In the genomic region with DNA sequence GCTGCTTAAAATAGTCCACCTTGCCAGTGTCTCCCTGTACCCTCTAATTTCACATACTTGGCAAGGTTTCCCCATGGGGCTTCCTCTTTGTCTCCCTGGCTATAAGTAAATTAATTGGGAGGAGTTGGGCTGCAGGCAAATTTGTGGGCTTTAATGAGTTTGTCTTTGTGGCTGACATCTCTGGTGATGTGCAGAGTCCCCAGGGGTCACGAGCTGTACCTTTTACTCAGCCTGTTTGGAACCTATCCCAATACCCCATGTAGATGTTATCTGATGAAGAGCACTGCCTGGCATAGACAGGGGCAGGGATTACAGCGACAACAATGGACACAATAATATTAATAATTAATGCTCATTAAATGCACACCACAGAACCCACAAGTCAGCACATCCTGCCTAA, we compare ENCODE assay signal across 23 cellular contexts.
"Had no signal": no experiment of that assay in that cellular context is flagged by ENCODE, and none has a peak within 500 bp of the region (broad histone marks: within the 10 kb centered on the region; RNA-seq: fewer than 3 reads in every experiment).

No MANE protein-coding gene starts in this region.

- H3K4me3 ChIP-seq: breast epithelium, skin epidermis, tibial artery, uterus had no signal

- H3K9me3 Mint-ChIP-seq: effector memory CD8-positive, alpha-beta T cell; nephron had no signal

- DNase-seq: activated CD4-positive, alpha-beta T cell treated with anti-CD3 and anti-CD28 coated beads for 1 hour; activated CD4-positive, alpha-beta T cell treated with anti-CD3 and anti-CD28 coated beads, Interleukin-2, amount 50 U/mL, for 48 hours; activated naive CD4-positive, alpha-beta T cell treated with anti-CD3 and anti-CD28 coated beads for 36 hours; activated naive CD8-positive, alpha-beta T cell treated with anti-CD3 and anti-CD28 coated beads, Interleukin-2, amount 50 U/mL, for 24 hours; cerebellar nuclear complex; dermis blood vessel endothelial cell; effector memory CD8-positive, alpha-beta T cell; foreskin melanocyte; immature natural killer cell; mesendoderm; nucleus accumbens; right cardiac atrium; stimulated activated CD4-positive, alpha-beta T cell treated with anti-CD3 and anti-CD28 coated beads, Interleukin-15, amount 100 ng/mL, for 24 hours; stimulated activated CD4-positive, alpha-beta T cell treated with anti-CD3 and anti-CD28 coated beads, Interleukin-4, amount 100 ng/mL, for 1 hour; stimulated activated naive B cell treated with anti-CD40 and anti-IgM and Interleukin-4, amounts not matched to agents 10 μg/mL and 1 μg/mL and 100 μg/mL, for 72 hours; tibial artery; uterus had no signal

- H3K36me3 ChIP-seq: breast epithelium, tibial artery, uterus had no signal

- H3K27me3 Mint-ChIP-seq: progenitor cell of endocrine pancreas had no signal

- H3K27me3 ChIP-seq: breast epithelium, uterus had no signal

- H3K9me3 ChIP-seq: breast epithelium, tibial artery, uterus had no signal

- H3K4me1 Mint-ChIP-seq: immature natural killer cell, nephron had no signal

- H3K4me1 ChIP-seq: breast epithelium, uterus had no signal

- H3K36me3 Mint-ChIP-seq: stimulated activated naive B cell treated with anti-CD40 and anti-IgM and Interleukin-4, amounts not matched to agents 10 μg/mL and 1 μg/mL and 100 μg/mL, for 72 hours had no signal

- H3K27ac ChIP-seq: breast epithelium, epithelial cell of prostate, skin epidermis, tibial artery, uterus had no signal

- H3K27ac Mint-ChIP-seq: activated naive CD4-positive, alpha-beta T cell treated with anti-CD3 and anti-CD28 coated beads for 36 hours; activated naive CD8-positive, alpha-beta T cell treated with anti-CD3 and anti-CD28 coated beads, Interleukin-2, amount 50 U/mL, for 24 hours; activated T-helper 2 cell treated with anti-CD3 and anti-CD28 coated beads, Interferon-gamma antibody, Interleukin-2, Interleukin-4, amounts not matched to agents 10 μg/mL and 5 μg/mL and 100 μg/mL, durations not matched to agents 14 hours and 24 hours and 36 hours; effector memory CD8-positive, alpha-beta T cell; immature natural killer cell; nephron; progenitor cell of endocrine pancreas; stimulated activated naive B cell treated with anti-CD40 and anti-IgM and Interleukin-4, amounts not matched to agents 10 μg/mL and 1 μg/mL and 100 μg/mL, for 72 hours had no signal

- H3K4me3 Mint-ChIP-seq: activated naive CD4-positive, alpha-beta T cell treated with anti-CD3 and anti-CD28 coated beads for 36 hours; activated naive CD8-positive, alpha-beta T cell treated with anti-CD3 and anti-CD28 coated beads, Interleukin-2, amount 50 U/mL, for 24 hours; effector memory CD8-positive, alpha-beta T cell; immature natural killer cell; nephron; stimulated activated naive B cell treated with anti-CD40 and anti-IgM and Interleukin-4, amounts not matched to agents 10 μg/mL and 1 μg/mL and 100 μg/mL, for 72 hours had no signal
